1 cellular context compared by ENCODE assay signal in the genomic region with DNA sequence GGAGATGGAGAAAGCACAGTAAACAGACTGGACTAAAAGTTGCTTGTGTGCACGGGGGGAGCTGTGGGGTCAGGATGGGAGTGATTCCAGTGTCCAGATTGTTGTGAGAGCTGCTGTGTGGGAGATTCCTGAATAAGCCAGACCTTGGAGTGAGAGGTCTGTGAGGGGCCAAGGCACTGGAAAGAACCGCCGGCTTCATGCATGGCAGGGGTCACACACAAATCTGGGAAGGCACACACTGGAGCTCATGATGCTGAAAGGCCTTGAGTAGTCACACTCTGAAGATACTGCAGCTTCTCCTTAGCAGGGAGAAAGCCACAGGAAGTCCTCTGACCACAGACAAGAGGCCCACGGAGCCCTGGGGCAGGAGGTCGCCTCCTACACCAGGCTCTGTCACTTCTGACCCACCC.
TF ChIP-seq lines count a peak whose summit lies in the region.

No MANE protein-coding gene starts in this region.

TF ChIP-seq in IMR-90, 13 proteins besides CTCF, POLR2A, EP300 and RAD21 (continued from another document):
- TF ChIP-seq, protein P1, sequence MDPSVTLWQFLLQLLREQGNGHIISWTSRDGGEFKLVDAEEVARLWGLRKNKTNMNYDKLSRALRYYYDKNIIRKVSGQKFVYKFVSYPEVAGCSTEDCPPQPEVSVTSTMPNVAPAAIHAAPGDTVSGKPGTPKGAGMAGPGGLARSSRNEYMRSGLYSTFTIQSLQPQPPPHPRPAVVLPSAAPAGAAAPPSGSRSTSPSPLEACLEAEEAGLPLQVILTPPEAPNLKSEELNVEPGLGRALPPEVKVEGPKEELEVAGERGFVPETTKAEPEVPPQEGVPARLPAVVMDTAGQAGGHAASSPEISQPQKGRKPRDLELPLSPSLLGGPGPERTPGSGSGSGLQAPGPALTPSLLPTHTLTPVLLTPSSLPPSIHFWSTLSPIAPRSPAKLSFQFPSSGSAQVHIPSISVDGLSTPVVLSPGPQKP (IDR thresholded peaks at IDR 0.05; ENCODE audit: borderline replicate concordance, low read depth, low read length) = no peak
- no peak for TF ChIP-seq MAZ (IDR thresholded peaks at IDR 0.05; ENCODE audit: borderline replicate concordance, low read depth, low read length)
- no peak for TF ChIP-seq MAFK (IDR thresholded peaks at IDR 0.05; ENCODE audit: low read depth, low read length)
- no peak for TF ChIP-seq CEBPB (IDR thresholded peaks at IDR 0.05; ENCODE audit: low read depth, low read length)
- no peak for TF ChIP-seq CHD1 (IDR thresholded peaks at IDR 0.05; ENCODE audit: low read depth, low read length)
- no peak for TF ChIP-seq USF2 (IDR thresholded peaks at IDR 0.05; ENCODE audit: low read depth, low read length)
- TF ChIP-seq RFX5 (IDR thresholded peaks at IDR 0.05; ENCODE audit: low read depth, low read length) = no peak
- no peak for TF ChIP-seq BHLHE40 (IDR thresholded peaks at IDR 0.05; ENCODE audit: low read depth, low read length)
- no peak for TF ChIP-seq FOS (IDR thresholded peaks at IDR 0.05; ENCODE audit: low read depth, low read length)
- TF ChIP-seq MXI1 (IDR thresholded peaks at IDR 0.05; ENCODE audit: borderline replicate concordance, low read depth, low read length) = no peak
- no peak for TF ChIP-seq SMC3 (IDR thresholded peaks at IDR 0.05; ENCODE audit: low read depth, low read length)
- TF ChIP-seq RCOR1 (IDR thresholded peaks at IDR 0.05; ENCODE audit: insufficient replicate concordance, low read length) = no peak
